ENCODE assay signal across 1 cellular context in the genomic region with DNA sequence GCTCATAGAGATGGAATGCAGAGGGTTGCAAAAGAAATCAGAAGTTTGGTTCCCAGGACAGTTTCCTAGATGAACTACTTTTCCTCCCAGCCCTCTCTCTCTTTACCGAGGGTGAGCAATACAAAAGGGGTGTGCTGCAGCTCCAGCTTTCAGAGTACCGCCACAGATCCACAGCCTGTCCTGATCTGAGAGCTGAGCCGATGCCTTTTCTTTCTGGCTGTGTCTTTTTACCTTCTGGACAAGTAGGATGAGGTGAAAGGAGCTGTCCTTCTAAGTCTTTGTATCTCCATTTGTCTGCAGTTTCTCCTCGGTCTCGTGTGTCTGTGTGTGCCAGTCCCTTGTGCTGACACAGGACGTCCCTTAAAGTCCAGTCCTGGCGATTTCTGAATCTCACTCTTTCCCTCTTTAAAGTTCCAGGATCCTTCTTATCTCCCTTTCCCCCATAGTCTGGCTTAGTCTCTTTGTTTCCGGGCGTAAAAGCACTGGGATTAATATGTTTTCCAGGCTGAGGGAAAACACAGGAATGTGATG.
TF ChIP-seq lines count a peak whose summit lies in the region.

No MANE protein-coding gene starts in this region.

TF ChIP-seq in GM23338, 12 proteins besides CTCF, POLR2A, EP300 and RAD21:
- no peak for TF ChIP-seq ZNF331 (CRISPR knock-in tag; IDR thresholded peaks at IDR 0.05; ENCODE audit: low read depth)
- TF ChIP-seq, protein P1, sequence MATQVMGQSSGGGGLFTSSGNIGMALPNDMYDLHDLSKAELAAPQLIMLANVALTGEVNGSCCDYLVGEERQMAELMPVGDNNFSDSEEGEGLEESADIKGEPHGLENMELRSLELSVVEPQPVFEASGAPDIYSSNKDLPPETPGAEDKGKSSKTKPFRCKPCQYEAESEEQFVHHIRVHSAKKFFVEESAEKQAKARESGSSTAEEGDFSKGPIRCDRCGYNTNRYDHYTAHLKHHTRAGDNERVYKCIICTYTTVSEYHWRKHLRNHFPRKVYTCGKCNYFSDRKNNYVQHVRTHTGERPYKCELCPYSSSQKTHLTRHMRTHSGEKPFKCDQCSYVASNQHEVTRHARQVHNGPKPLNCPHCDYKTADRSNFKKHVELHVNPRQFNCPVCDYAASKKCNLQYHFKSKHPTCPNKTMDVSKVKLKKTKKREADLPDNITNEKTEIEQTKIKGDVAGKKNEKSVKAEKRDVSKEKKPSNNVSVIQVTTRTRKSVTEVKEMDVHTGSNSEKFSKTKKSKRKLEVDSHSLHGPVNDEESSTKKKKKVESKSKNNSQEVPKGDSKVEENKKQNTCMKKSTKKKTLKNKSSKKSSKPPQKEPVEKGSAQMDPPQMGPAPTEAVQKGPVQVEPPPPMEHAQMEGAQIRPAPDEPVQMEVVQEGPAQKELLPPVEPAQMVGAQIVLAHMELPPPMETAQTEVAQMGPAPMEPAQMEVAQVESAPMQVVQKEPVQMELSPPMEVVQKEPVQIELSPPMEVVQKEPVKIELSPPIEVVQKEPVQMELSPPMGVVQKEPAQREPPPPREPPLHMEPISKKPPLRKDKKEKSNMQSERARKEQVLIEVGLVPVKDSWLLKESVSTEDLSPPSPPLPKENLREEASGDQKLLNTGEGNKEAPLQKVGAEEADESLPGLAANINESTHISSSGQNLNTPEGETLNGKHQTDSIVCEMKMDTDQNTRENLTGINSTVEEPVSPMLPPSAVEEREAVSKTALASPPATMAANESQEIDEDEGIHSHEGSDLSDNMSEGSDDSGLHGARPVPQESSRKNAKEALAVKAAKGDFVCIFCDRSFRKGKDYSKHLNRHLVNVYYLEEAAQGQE (IDR thresholded peaks at IDR 0.05; ENCODE audit: unreplicated experiment): no peak
- no peak for TF ChIP-seq CREB1 (CRISPR knock-in tag; IDR thresholded peaks at IDR 0.05; ENCODE audit: low read depth)
- no peak for TF ChIP-seq EZH2phosphoT487 (IDR thresholded peaks at IDR 0.05; ENCODE audit: unreplicated experiment)
- TF ChIP-seq EZH2 (IDR thresholded peaks at IDR 0.05; ENCODE audit: low read depth, unreplicated experiment): no peak
- no peak for TF ChIP-seq POLR2AphosphoS5 (IDR thresholded peaks at IDR 0.05; ENCODE audit: low read depth)
- TF ChIP-seq STAT1 (IDR thresholded peaks at IDR 0.05; ENCODE audit: unreplicated experiment): no peak
- no peak for TF ChIP-seq ZNF114 (CRISPR knock-in tag; IDR thresholded peaks at IDR 0.05)
- no peak for TF ChIP-seq NANOG (IDR thresholded peaks at IDR 0.05; ENCODE audit: borderline replicate concordance)
- no peak for TF ChIP-seq JUNB (IDR thresholded peaks at IDR 0.05; ENCODE audit: unreplicated experiment)
- TF ChIP-seq, protein P2, sequence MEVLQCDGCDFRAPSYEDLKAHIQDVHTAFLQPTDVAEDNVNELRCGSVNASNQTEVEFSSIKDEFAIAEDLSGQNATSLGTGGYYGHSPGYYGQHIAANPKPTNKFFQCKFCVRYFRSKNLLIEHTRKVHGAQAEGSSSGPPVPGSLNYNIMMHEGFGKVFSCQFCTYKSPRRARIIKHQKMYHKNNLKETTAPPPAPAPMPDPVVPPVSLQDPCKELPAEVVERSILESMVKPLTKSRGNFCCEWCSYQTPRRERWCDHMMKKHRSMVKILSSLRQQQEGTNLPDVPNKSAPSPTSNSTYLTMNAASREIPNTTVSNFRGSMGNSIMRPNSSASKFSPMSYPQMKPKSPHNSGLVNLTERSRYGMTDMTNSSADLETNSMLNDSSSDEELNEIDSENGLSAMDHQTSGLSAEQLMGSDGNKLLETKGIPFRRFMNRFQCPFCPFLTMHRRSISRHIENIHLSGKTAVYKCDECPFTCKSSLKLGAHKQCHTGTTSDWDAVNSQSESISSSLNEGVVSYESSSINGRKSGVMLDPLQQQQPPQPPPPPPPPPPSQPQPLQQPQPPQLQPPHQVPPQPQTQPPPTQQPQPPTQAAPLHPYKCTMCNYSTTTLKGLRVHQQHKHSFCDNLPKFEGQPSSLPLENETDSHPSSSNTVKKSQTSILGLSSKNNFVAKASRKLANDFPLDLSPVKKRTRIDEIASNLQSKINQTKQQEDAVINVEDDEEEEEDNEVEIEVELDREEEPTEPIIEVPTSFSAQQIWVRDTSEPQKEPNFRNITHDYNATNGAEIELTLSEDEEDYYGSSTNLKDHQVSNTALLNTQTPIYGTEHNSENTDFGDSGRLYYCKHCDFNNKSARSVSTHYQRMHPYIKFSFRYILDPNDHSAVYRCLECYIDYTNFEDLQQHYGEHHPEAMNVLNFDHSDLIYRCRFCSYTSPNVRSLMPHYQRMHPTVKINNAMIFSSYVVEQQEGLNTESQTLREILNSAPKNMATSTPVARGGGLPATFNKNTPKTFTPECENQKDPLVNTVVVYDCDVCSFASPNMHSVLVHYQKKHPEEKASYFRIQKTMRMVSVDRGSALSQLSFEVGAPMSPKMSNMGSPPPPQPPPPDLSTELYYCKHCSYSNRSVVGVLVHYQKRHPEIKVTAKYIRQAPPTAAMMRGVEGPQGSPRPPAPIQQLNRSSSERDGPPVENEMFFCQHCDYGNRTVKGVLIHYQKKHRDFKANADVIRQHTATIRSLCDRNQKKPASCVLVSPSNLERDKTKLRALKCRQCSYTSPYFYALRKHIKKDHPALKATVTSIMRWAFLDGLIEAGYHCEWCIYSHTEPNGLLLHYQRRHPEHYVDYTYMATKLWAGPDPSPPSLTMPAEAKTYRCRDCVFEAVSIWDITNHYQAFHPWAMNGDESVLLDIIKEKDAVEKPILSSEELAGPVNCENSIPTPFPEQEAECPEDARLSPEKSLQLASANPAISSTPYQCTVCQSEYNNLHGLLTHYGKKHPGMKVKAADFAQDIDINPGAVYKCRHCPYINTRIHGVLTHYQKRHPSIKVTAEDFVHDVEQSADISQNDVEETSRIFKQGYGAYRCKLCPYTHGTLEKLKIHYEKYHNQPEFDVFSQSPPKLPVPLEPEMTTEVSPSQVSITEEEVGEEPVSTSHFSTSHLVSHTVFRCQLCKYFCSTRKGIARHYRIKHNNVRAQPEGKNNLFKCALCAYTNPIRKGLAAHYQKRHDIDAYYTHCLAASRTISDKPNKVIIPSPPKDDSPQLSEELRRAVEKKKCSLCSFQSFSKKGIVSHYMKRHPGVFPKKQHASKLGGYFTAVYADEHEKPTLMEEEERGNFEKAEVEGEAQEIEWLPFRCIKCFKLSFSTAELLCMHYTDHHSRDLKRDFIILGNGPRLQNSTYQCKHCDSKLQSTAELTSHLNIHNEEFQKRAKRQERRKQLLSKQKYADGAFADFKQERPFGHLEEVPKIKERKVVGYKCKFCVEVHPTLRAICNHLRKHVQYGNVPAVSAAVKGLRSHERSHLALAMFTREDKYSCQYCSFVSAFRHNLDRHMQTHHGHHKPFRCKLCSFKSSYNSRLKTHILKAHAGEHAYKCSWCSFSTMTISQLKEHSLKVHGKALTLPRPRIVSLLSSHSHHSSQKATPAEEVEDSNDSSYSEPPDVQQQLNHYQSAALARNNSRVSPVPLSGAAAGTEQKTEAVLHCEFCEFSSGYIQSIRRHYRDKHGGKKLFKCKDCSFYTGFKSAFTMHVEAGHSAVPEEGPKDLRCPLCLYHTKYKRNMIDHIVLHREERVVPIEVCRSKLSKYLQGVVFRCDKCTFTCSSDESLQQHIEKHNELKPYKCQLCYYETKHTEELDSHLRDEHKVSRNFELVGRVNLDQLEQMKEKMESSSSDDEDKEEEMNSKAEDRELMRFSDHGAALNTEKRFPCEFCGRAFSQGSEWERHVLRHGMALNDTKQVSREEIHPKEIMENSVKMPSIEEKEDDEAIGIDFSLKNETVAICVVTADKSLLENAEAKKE (CRISPR knock-in tag; IDR thresholded peaks at IDR 0.05): no peak
- TF ChIP-seq, protein P3, sequence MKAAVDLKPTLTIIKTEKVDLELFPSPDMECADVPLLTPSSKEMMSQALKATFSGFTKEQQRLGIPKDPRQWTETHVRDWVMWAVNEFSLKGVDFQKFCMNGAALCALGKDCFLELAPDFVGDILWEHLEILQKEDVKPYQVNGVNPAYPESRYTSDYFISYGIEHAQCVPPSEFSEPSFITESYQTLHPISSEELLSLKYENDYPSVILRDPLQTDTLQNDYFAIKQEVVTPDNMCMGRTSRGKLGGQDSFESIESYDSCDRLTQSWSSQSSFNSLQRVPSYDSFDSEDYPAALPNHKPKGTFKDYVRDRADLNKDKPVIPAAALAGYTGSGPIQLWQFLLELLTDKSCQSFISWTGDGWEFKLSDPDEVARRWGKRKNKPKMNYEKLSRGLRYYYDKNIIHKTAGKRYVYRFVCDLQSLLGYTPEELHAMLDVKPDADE (IDR thresholded peaks at IDR 0.05): no peak
